14 cellular contexts compared by ENCODE assay signal in the genomic region with DNA sequence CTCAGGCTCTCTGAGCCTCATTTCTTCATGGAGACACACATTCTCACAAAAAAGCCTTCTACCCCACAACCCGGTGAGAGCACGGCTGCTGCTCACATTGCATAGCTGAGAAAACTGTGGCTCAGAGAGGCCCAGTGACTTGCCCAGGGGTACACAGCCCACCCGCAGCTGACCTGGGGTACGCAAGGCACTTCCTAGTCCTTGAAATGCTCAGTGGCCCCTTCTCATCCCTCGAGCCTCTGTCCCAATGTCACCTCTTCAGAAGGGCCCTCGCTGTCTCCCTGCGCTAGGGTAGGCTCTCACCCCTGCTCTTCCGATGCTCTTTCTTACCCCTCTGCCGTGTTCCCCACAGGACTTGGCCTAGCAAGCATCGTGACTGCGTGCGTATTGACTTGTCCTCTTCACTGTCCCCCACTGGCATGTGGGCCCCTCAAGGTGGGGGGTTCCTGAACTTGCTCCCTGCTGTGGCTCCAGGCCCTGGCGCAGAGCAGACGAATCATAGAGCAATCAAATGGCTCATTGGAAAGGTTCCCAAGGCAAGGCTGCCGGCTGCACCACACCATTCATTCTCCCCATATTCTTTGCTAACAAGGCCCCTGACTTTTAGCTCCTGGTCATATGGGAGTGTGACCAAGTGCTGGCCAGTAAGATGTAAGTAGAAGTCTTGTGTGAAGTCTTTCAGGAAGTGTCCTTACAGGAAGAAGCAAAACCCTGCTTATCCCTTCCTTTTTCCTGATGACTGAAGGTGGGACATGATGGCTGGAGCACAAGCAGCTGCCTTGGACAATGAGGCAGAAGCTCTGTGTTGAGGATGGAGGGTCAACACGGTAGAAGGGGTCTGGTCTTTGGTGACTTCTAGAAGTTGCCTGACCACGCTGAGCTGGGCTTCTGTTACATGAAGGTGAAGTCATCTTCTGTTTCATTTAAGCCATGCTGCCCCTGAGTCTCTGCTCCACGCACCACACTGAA. TPM values are rescaled to one million over a fixed set of nuclear protein-coding genes. Genes with fewer than 3 reads are reported as not detected.
A peak's percentile ranks its signal among the peaks of the same experiment; 100 is the strongest.
DNase-seq lines count a peak whose midpoint lies in the region; ATAC-seq and TF ChIP-seq lines count a peak whose summit lies in the region.
"Had no signal": no experiment of that assay in that cellular context is flagged by ENCODE, and none has a peak within 500 bp of the region (broad histone marks: within the 10 kb centered on the region; RNA-seq: fewer than 3 reads in every experiment).

No MANE protein-coding gene starts in this region.

- TF ChIP-seq CTCF in endodermal cell (conservative IDR thresholded peaks at IDR 0.05) (no peak), upper lobe of right lung (IDR thresholded peaks at IDR 0.05) (no peak)

- no peak overlapping the region for H3K14ac ChIP-seq in neuronal stem cell (ENCODE audit: low read length)

- H3K36me3 ChIP-seq in SK-N-MC (ENCODE audit: insufficient read depth, low read length) (no peaks in the 10 kb centered on the region), endodermal cell (ENCODE audit: control insufficient read depth, insufficient read depth, low read length) (no peaks in the 10 kb centered on the region), neuronal stem cell (replicated peaks in 1 of 2; ENCODE audit: control insufficient read depth in 2 of 2, insufficient read depth in 2 of 2, low read length in 2 of 2) (no peaks in the 10 kb centered on the region), upper lobe of right lung (no peaks in the 10 kb centered on the region)
- H3K36me3 ChIP-seq: ovary had no signal

- H3K4me2 ChIP-seq in neuronal stem cell (ENCODE audit: insufficient read depth, low read length, poor library complexity, severe bottlenecking) = no peak overlapping the region

- H3K9me3 ChIP-seq in SK-N-MC (ENCODE audit: low read depth, low read length) (no peaks in the 10 kb centered on the region), endodermal cell (ENCODE audit: control insufficient read depth, low read length) (no peaks in the 10 kb centered on the region), neuronal stem cell (replicated peaks in 1 of 2; ENCODE audit: control insufficient read depth in 2 of 2, insufficient read depth in 1 of 2, low read depth in 1 of 2, low read length in 2 of 2) (peaks cover 0 to 6% of the 10 kb centered on the region in 2 donors), upper lobe of right lung (no peaks in the 10 kb centered on the region)
- H3K9me3 ChIP-seq: ovary had no signal

- no peak overlapping the region for H3K23ac ChIP-seq in neuronal stem cell (ENCODE audit: low read depth, low read length, poor library complexity)

- H3K4me1 ChIP-seq in endodermal cell (ENCODE audit: control insufficient read depth, insufficient read depth, low read length) (no peaks in the 10 kb centered on the region), neuronal stem cell (ENCODE audit: control insufficient read depth in 2 of 2, insufficient read depth in 1 of 2, low read depth in 1 of 2, low read length in 2 of 2) (peaks cover 3 to 4% of the 10 kb centered on the region in 2 donors), upper lobe of right lung (peaks cover 19% of the 10 kb centered on the region)

- H3K9ac ChIP-seq in SK-N-MC (ENCODE audit: insufficient read length) = no peak overlapping the region
- H3K9ac ChIP-seq in endodermal cell (ENCODE audit: extremely low read depth, low read length, poor library complexity, severe bottlenecking) = no peak overlapping the region
- H3K9ac ChIP-seq in neuronal stem cell (ENCODE audit: low read depth, low read length, poor library complexity) = no peak overlapping the region

- ATAC-seq in upper lobe of right lung (no peak), HG03469 (IDR thresholded peaks at IDR 0.05; ENCODE audit: unreplicated experiment) (no peak)
- no peak for ATAC-seq in activated CD4-positive, alpha-beta T cell treated with anti-CD3 and anti-CD28 coated beads for 36 hours

- H2BK5ac ChIP-seq in neuronal stem cell (ENCODE audit: low read length) = no peak overlapping the region

- no peak overlapping the region for H2BK120ac ChIP-seq in neuronal stem cell (ENCODE audit: low read depth, low read length)

- H2AK5ac ChIP-seq in neuronal stem cell (ENCODE audit: low read depth, low read length) = peak overlapping the region; percentile 43

- H3K27me3 Mint-ChIP-seq in endodermal cell (ENCODE audit: insufficient read depth) = peaks cover 3% of the 10 kb centered on the region
- H3K27me3 Mint-ChIP-seq in activated CD4-positive, alpha-beta T cell treated with anti-CD3 and anti-CD28 coated beads for 36 hours = peaks cover 49% of the 10 kb centered on the region

- CTCF ChIA-PET in activated CD4-positive, alpha-beta T cell treated with anti-CD3 and anti-CD28 coated beads for 36 hours (lab: Charles Lee) = interaction anchor here (0.6 to 1.9 kb wide), 4 partner anchors 12 to 96 kb away, joined by 3 to 14 read pairs (median 3); no protein-coding TSS in a partner anchor

- 88 to 90% methylated on average over 13 to 18 of the region's 18 CpGs for WGBS in endodermal cell (ENCODE audit: insufficient coverage in 1 of 2, insufficient read length in 1 of 2), 2 experiments
- no CpG with 5 or more reads among the region's 18 CpGs for WGBS in neuronal stem cell (ENCODE audit: extremely low coverage in 2 of 2, insufficient read length in 2 of 2, insufficient replicate concordance in 1 of 2), 2 donors

- H2AFZ ChIP-seq in neuronal stem cell (ENCODE audit: low read length) = peak overlapping the region; percentile 51

- DNase-seq in SK-N-MC (ENCODE audit: low read depth, low spot score) (no peak), endodermal cell (no peak), neuronal stem cell (ENCODE audit: low spot score) (no peak), upper lobe of right lung (no peak), inferior parietal cortex (ENCODE audit: extremely low spot score) (no peak)
- no peak for DNase-seq in activated CD4-positive, alpha-beta T cell treated with anti-CD3 and anti-CD28 coated beads for 36 hours
- DNase-seq: activated naive CD4-positive, alpha-beta T cell treated with Interleukin-2 at 50 U/mL for 16 hours; CD8-positive, alpha-beta memory T cell had no signal

- H2BK15ac ChIP-seq in neuronal stem cell (ENCODE audit: low read length) = peak overlapping the region; percentile 8

- H3K79me1 ChIP-seq in neuronal stem cell (ENCODE audit: low read depth, low read length) = peaks cover 3% of the 10 kb centered on the region

- no peak overlapping the region for H4K91ac ChIP-seq in neuronal stem cell (ENCODE audit: low read depth, low read length, poor library complexity)

- H3K4me1 Mint-ChIP-seq in endodermal cell = peaks cover 3% of the 10 kb centered on the region
- no peaks in the 10 kb centered on the region for H3K4me1 Mint-ChIP-seq in activated CD4-positive, alpha-beta T cell treated with anti-CD3 and anti-CD28 coated beads for 36 hours
- H3K4me1 Mint-ChIP-seq: CD8-positive, alpha-beta memory T cell had no signal

- H3K27ac Mint-ChIP-seq in endodermal cell = no peak overlapping the region
- no peak overlapping the region for H3K27ac Mint-ChIP-seq in activated CD4-positive, alpha-beta T cell treated with anti-CD3 and anti-CD28 coated beads for 36 hours
- H3K27ac Mint-ChIP-seq: CD8-positive, alpha-beta memory T cell; IgD-negative memory B cell had no signal

- peak overlapping the region; percentile 95 for H3K27ac ChIP-seq in SK-N-MC
- H3K27ac ChIP-seq in endodermal cell (ENCODE audit: low read depth, low read length) = peak overlapping the region; percentile 76
- no peak overlapping the region for H3K27ac ChIP-seq in neuronal stem cell (replicated peaks; ENCODE audit: low read length)
- H3K27ac ChIP-seq in upper lobe of right lung = peak overlapping the region; percentile 47

- H3K4me3 ChIP-seq in SK-N-MC (no peak overlapping the region; the same call in 1 of the 2 replicates), endodermal cell (ENCODE audit: low read length) (no peak overlapping the region), neuronal stem cell (ENCODE audit: low read length in 2 of 2) (no peak overlapping the region), upper lobe of right lung (no peak overlapping the region)
- H3K4me3 ChIP-seq: ovary had no signal

- POLR2A ChIA-PET in activated CD4-positive, alpha-beta T cell treated with anti-CD3 and anti-CD28 coated beads for 36 hours (lab: Charles Lee) = no interaction called here

- H4K8ac ChIP-seq in neuronal stem cell (ENCODE audit: low read depth, low read length) = peak overlapping the region; percentile 45

- peaks cover 9% of the 10 kb centered on the region for H3K9me3 Mint-ChIP-seq in endodermal cell
- H3K9me3 Mint-ChIP-seq in activated CD4-positive, alpha-beta T cell treated with anti-CD3 and anti-CD28 coated beads for 36 hours (ENCODE audit: low read depth) = peaks cover 3% of the 10 kb centered on the region

- no peaks in the 10 kb centered on the region for H3K27me3 ChIP-seq in endodermal cell (ENCODE audit: control insufficient read depth, insufficient read depth, low read length, poor library complexity, severe bottlenecking)
- peaks cover 0 to 41% (median 0%) of the 10 kb centered on the region in 3 experiments for H3K27me3 ChIP-seq in neuronal stem cell (ENCODE audit: control insufficient read depth in 3 of 3, insufficient read depth in 3 of 3, low read depth in 1 of 3, low read length in 3 of 3)
- H3K27me3 ChIP-seq in upper lobe of right lung = peaks cover 26% of the 10 kb centered on the region
- H3K27me3 ChIP-seq: ovary had no signal

- no peaks in the 10 kb centered on the region for H3K36me3 Mint-ChIP-seq in endodermal cell (ENCODE audit: low read depth)
- H3K36me3 Mint-ChIP-seq in activated CD4-positive, alpha-beta T cell treated with anti-CD3 and anti-CD28 coated beads for 36 hours (ENCODE audit: low read depth) = no peaks in the 10 kb centered on the region
- H3K36me3 Mint-ChIP-seq: IgD-negative memory B cell had no signal

- H2BK12ac ChIP-seq in neuronal stem cell (ENCODE audit: low read length) = no peak overlapping the region

- H3K4ac ChIP-seq in neuronal stem cell (ENCODE audit: low read length) = no peak overlapping the region

- no peak overlapping the region for H3K4me3 Mint-ChIP-seq in endodermal cell
- H3K4me3 Mint-ChIP-seq in activated CD4-positive, alpha-beta T cell treated with anti-CD3 and anti-CD28 coated beads for 36 hours = no peak overlapping the region
- H3K4me3 Mint-ChIP-seq: CD8-positive, alpha-beta memory T cell; IgD-negative memory B cell had no signal

- H3K18ac ChIP-seq in neuronal stem cell (ENCODE audit: low read length) = peak overlapping the region; percentile 20

- intact Hi-C loops in upper lobe of right lung (cut with DNase I) = no loop called here
- intact Hi-C loops in activated CD4-positive, alpha-beta T cell treated with anti-CD3 and anti-CD28 coated beads for 36 hours (cut with DNase I, micrococcal nuclease) = no loop called here

RNA-seq across cellular contexts. Expression of gene PCK1, which starts 22.7 kb away (rescaled TPM):
- total RNA-seq in endodermal cell = not detected
- polyA plus RNA-seq in endodermal cell (2013, experiment 1 of 2) = 0.25 TPM
- 0.70 TPM for polyA plus RNA-seq in endodermal cell (2013, experiment 2 of 2)
- not detected for polyA plus RNA-seq in neuronal stem cell (2013, experiment 1 of 2)
- not detected for polyA plus RNA-seq in neuronal stem cell (2013, experiment 2 of 2)
- total RNA-seq in upper lobe of right lung = 4.7 TPM
- total RNA-seq in activated CD4-positive, alpha-beta T cell treated with anti-CD3 and anti-CD28 coated beads for 36 hours = not detected
- total RNA-seq: activated CD8-positive, alpha-beta memory T cell treated with anti-CD3 and anti-CD28 coated beads for 36 hours; CD8-positive, alpha-beta memory T cell; epithelial cell of proximal tubule had no signal
- polyA plus RNA-seq: CD8-positive, alpha-beta memory T cell; IgD-negative memory B cell had no signal

RNA-seq across cellular contexts. Expression of gene ZBP1, which starts 36.7 kb away (rescaled TPM):
- total RNA-seq in endodermal cell = not detected
- not detected for polyA plus RNA-seq in endodermal cell (2013, experiment 1 of 2)
- not detected for polyA plus RNA-seq in endodermal cell (2013, experiment 2 of 2)
- polyA plus RNA-seq in neuronal stem cell (2013, experiment 1 of 2) = not detected
- not detected for polyA plus RNA-seq in neuronal stem cell (2013, experiment 2 of 2)
- 2.7 TPM for total RNA-seq in upper lobe of right lung
- total RNA-seq in activated CD4-positive, alpha-beta T cell treated with anti-CD3 and anti-CD28 coated beads for 36 hours = 1 to 10 TPM in 1 of 2 experiments, under 1 TPM in 1; 0.30 to 1.4 TPM
- total RNA-seq: epithelial cell of proximal tubule had no signal

RNA-seq across cellular contexts. Expression of gene CTCFL, which starts 58.6 kb away (rescaled TPM):
- total RNA-seq in endodermal cell = 1 to 10 TPM in 1 of 2 donors, under 1 TPM in 1; 0.33 to 1.4 TPM
- polyA plus RNA-seq in endodermal cell (2013, experiment 1 of 2) = 0.28 TPM
- polyA plus RNA-seq in endodermal cell (2013, experiment 2 of 2) = 0.46 TPM
- polyA plus RNA-seq in neuronal stem cell (2013, experiment 1 of 2) = 0.14 TPM
- 0.19 TPM for polyA plus RNA-seq in neuronal stem cell (2013, experiment 2 of 2)
- total RNA-seq in upper lobe of right lung = not detected
- not detected for total RNA-seq in activated CD4-positive, alpha-beta T cell treated with anti-CD3 and anti-CD28 coated beads for 36 hours
- total RNA-seq: activated CD8-positive, alpha-beta memory T cell treated with anti-CD3 and anti-CD28 coated beads for 36 hours; CD8-positive, alpha-beta memory T cell; lower leg skin had no signal
- polyA plus RNA-seq: CD8-positive, alpha-beta memory T cell; IgD-negative memory B cell had no signal
